In genomic region chr2:59893612-59894011, GRCh38 we compare ENCODE assay signal across 1 cellular context.
TF ChIP-seq lines count a peak whose summit lies in the region.

No MANE protein-coding gene starts in this region.

TF ChIP-seq in neural cell, 6 proteins besides CTCF, POLR2A, EP300 and RAD21 (continued from another document):
- no peak for TF ChIP-seq REST (IDR thresholded peaks at IDR 0.05; ENCODE audit: borderline replicate concordance)
